ENCODE assay signal across 1 cellular context in genomic region chr3:14231145-14231990, GRCh38.
TF ChIP-seq lines count a peak whose summit lies in the region.

No MANE protein-coding gene starts in this region.

TF ChIP-seq in K562, 482 proteins besides CTCF, POLR2A, EP300 and RAD21 (continued from another document and continues in another):
- TF ChIP-seq MGA (IDR thresholded peaks at IDR 0.05) = peak; percentile 76
- no peak for TF ChIP-seq TFE3 (CRISPR knock-in tag; IDR thresholded peaks at IDR 0.05)
- TF ChIP-seq ZNF780A (CRISPR knock-in tag; IDR thresholded peaks at IDR 0.05) = no peak
- TF ChIP-seq CBFA2T3 (IDR thresholded peaks at IDR 0.05) = peak; percentile 46; the same call in 1 of the 2 replicates
- peak; percentile 73; the same call in 1 of the 2 replicates for TF ChIP-seq SMARCA5 (IDR thresholded peaks at IDR 0.05)
- peak; percentile 74 for TF ChIP-seq DMBX1 (CRISPR knock-in tag; IDR thresholded peaks at IDR 0.05; ENCODE audit: borderline replicate concordance)
- TF ChIP-seq ZNF224 (CRISPR knock-in tag; IDR thresholded peaks at IDR 0.05) = no peak
- TF ChIP-seq ZNF76 (CRISPR knock-in tag; IDR thresholded peaks at IDR 0.05; ENCODE audit: borderline replicate concordance) = 0 out of 2 replicates have a peak, but pooled peaks have one; percentile 44
- TF ChIP-seq ZNF408 (CRISPR knock-in tag; IDR thresholded peaks at IDR 0.05; ENCODE audit: low read depth) = no peak
- TF ChIP-seq EHMT2 (IDR thresholded peaks at IDR 0.05) = peak; percentile 36; the same call in 1 of the 2 replicates
- no peak for TF ChIP-seq ZNF24 (IDR thresholded peaks at IDR 0.05)
- 0 out of 2 replicates have a peak, but pooled peaks have one; percentile 15 for TF ChIP-seq ZNF395 (CRISPR knock-in tag; IDR thresholded peaks at IDR 0.05)
- TF ChIP-seq FOSL1 (tag; conservative IDR thresholded peaks at IDR 0.05) = 0 out of 2 replicates have a peak, but pooled peaks have one; percentile 13
- no peak for TF ChIP-seq NR2C1 (IDR thresholded peaks at IDR 0.05)
- no peak; the same call in none of the 2 replicates for TF ChIP-seq NR2C1 (tag; IDR thresholded peaks at IDR 0.05)
- TF ChIP-seq PBX2 (CRISPR knock-in tag; IDR thresholded peaks at IDR 0.05; ENCODE audit: low read depth) = no peak
- TF ChIP-seq PBX2 (tag; conservative IDR thresholded peaks at IDR 0.05; ENCODE audit: low read depth) = no peak
- TF ChIP-seq PCBP2 (IDR thresholded peaks at IDR 0.05; ENCODE audit: low read depth, low read length, poor library complexity, severe bottlenecking) = no peak
- TF ChIP-seq ZNF449 (CRISPR knock-in tag; IDR thresholded peaks at IDR 0.05) = 0 out of 2 replicates have a peak, but pooled peaks have one; percentile 20
- TF ChIP-seq BCOR (IDR thresholded peaks at IDR 0.05) = peak; percentile 79
- TF ChIP-seq IRF1 (CRISPR knock-in tag; IDR thresholded peaks at IDR 0.05; ENCODE audit: borderline replicate concordance) = no peak
- no peak for TF ChIP-seq MNT (conservative IDR thresholded peaks at IDR 0.05)
- peak; percentile 42; the same call in 1 of the 2 replicates for TF ChIP-seq ZNF766 (CRISPR knock-in tag; conservative IDR thresholded peaks at IDR 0.05)
- no peak for TF ChIP-seq MAZ (CRISPR knock-in tag; conservative IDR thresholded peaks at IDR 0.05 in 1 of 2, IDR thresholded peaks at IDR 0.05 in 1 of 2)
- no peak for TF ChIP-seq SP2 (IDR thresholded peaks at IDR 0.05; ENCODE audit: extremely low read depth, low read depth, low read length, poor library complexity, severe bottlenecking)
- TF ChIP-seq THAP7 (CRISPR knock-in tag; IDR thresholded peaks at IDR 0.05) = no peak
- TF ChIP-seq ZNF431 (CRISPR knock-in tag; IDR thresholded peaks at IDR 0.05) = no peak
- no peak for TF ChIP-seq ZNF143 (CRISPR knock-in tag; IDR thresholded peaks at IDR 0.05)
- TF ChIP-seq CHD1 (IDR thresholded peaks at IDR 0.05; ENCODE audit: low read length) = no peak
- no peak for TF ChIP-seq BCL6 (CRISPR knock-in tag; IDR thresholded peaks at IDR 0.05)
- TF ChIP-seq RBFOX2 (IDR thresholded peaks at IDR 0.05; ENCODE audit: low read depth, low read length) = peak; percentile 55
- TF ChIP-seq RBM17 (IDR thresholded peaks at IDR 0.05; ENCODE audit: borderline replicate concordance, low read depth, low read length) = no peak
- no peak for TF ChIP-seq HNRNPLL (IDR thresholded peaks at IDR 0.05; ENCODE audit: low read depth, low read length, poor library complexity, severe bottlenecking)
- TF ChIP-seq SREBF2 (CRISPR knock-in tag; IDR thresholded peaks at IDR 0.05) = no peak
- no peak for TF ChIP-seq ZNF764 (CRISPR knock-in tag; IDR thresholded peaks at IDR 0.05; ENCODE audit: low read depth)
- no peak for TF ChIP-seq RBM39 (optimal IDR thresholded peaks at IDR 0.05; ENCODE audit: low read depth, low read length)
- 0 out of 2 replicates have a peak, but pooled peaks have one; percentile 7 for TF ChIP-seq MECOM (CRISPR knock-in tag; IDR thresholded peaks at IDR 0.05)
- 0 out of 2 replicates have a peak, but pooled peaks have one; percentile 8 for TF ChIP-seq HIVEP1 (CRISPR knock-in tag; IDR thresholded peaks at IDR 0.05)
